Comparison of ENCODE assay signal across 2 cellular contexts in the genomic region with DNA sequence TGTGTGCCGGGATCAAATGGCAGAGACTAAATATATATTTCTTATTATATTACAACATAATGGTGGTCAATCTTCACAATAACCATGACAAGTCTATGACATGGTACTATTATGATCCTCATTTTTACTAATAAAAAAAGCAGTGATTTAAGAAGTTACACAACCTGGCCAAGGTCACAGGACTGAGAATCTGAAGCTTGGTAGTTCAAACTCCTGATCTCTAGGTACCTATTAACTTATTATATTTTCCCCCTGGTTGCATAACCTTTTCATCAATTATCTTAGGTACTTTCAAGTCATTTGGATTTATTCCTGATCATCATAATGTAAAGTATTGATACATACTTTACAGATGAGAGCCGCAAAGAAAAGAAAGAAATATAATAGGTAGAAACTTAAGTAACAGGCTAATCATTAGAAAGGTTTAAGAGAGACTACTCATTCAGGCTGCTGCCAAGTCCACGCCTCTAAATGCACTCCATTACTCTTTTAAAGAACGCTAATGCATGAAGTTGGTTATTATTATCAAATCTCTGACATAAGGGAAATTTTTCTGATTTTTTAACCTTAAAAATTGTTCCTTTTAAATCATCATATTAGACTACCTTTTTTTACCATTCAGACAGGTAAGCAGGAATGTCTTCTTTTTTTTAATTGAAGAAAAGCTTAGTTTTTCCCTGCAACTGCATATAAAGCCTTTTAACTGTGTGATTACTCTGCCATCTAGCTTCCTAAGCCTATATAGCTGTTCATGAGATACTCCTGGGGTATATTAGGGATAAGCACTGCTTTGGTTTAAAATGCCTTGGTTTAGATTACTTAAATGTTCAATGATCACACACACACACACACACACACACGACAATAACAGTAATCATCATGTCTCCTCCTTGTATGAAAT.
TF ChIP-seq lines count a peak whose summit lies in the region.

No MANE protein-coding gene starts in this region.

TF ChIP-seq in K562, 482 proteins besides CTCF, POLR2A, EP300 and RAD21 (continues in another document):
- TF ChIP-seq ZC3H8 (IDR thresholded peaks at IDR 0.05), result no peak
- no peak for TF ChIP-seq ZBTB5 (IDR thresholded peaks at IDR 0.05)
- TF ChIP-seq NFATC3 (IDR thresholded peaks at IDR 0.05), result no peak
- no peak for TF ChIP-seq ERF (CRISPR knock-in tag; IDR thresholded peaks at IDR 0.05)
- TF ChIP-seq ZNF121 (CRISPR knock-in tag; conservative IDR thresholded peaks at IDR 0.05), result no peak
- TF ChIP-seq, protein P1, sequence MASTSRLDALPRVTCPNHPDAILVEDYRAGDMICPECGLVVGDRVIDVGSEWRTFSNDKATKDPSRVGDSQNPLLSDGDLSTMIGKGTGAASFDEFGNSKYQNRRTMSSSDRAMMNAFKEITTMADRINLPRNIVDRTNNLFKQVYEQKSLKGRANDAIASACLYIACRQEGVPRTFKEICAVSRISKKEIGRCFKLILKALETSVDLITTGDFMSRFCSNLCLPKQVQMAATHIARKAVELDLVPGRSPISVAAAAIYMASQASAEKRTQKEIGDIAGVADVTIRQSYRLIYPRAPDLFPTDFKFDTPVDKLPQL (IDR thresholded peaks at IDR 0.05; ENCODE audit: extremely low read depth, insufficient read length), result no peak
- TF ChIP-seq, protein P2, sequence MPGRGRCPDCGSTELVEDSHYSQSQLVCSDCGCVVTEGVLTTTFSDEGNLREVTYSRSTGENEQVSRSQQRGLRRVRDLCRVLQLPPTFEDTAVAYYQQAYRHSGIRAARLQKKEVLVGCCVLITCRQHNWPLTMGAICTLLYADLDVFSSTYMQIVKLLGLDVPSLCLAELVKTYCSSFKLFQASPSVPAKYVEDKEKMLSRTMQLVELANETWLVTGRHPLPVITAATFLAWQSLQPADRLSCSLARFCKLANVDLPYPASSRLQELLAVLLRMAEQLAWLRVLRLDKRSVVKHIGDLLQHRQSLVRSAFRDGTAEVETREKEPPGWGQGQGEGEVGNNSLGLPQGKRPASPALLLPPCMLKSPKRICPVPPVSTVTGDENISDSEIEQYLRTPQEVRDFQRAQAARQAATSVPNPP (IDR thresholded peaks at IDR 0.05; ENCODE audit: borderline replicate concordance, insufficient read depth, insufficient read length), result no peak
- TF ChIP-seq ZNF507 (tag; conservative IDR thresholded peaks at IDR 0.05), result no peak
- TF ChIP-seq, protein P3, sequence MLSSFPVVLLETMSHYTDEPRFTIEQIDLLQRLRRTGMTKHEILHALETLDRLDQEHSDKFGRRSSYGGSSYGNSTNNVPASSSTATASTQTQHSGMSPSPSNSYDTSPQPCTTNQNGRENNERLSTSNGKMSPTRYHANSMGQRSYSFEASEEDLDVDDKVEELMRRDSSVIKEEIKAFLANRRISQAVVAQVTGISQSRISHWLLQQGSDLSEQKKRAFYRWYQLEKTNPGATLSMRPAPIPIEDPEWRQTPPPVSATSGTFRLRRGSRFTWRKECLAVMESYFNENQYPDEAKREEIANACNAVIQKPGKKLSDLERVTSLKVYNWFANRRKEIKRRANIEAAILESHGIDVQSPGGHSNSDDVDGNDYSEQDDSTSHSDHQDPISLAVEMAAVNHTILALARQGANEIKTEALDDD (IDR thresholded peaks at IDR 0.05), result no peak
- TF ChIP-seq HMG20A (CRISPR knock-in tag; conservative IDR thresholded peaks at IDR 0.05), result no peak
- TF ChIP-seq ZNF592 (IDR thresholded peaks at IDR 0.05), result no peak

TF ChIP-seq in GM12891, 5 proteins besides CTCF, POLR2A, EP300 and RAD21:
- TF ChIP-seq SPI1 (IDR thresholded peaks at IDR 0.05; ENCODE audit: low read depth, low read length) (no peak), POU2F2 (IDR thresholded peaks at IDR 0.05; ENCODE audit: low read depth, low read length) (no peak), POLR2AphosphoS5 (IDR thresholded peaks at IDR 0.05; ENCODE audit: low read depth, low read length) (no peak), PAX5 (IDR thresholded peaks at IDR 0.05; ENCODE audit: insufficient read depth, low read length, severe bottlenecking) (no peak), TAF1 (IDR thresholded peaks at IDR 0.05; ENCODE audit: low read depth, low read length) (no peak)
